In genomic region chr2:47422560-47422959, GRCh38 we compare ENCODE assay signal across 18 cellular contexts. TPM values are rescaled to one million over a fixed set of nuclear protein-coding genes. Genes with fewer than 3 reads are reported as not detected.
A peak's percentile ranks its signal among the peaks of the same experiment; 100 is the strongest.
DNase-seq lines count a peak whose midpoint lies in the region; ATAC-seq and TF ChIP-seq lines count a peak whose summit lies in the region.
"Had no signal": no experiment of that assay in that cellular context is flagged by ENCODE, and none has a peak within 500 bp of the region (broad histone marks: within the 10 kb centered on the region; RNA-seq: fewer than 3 reads in every experiment).

No MANE protein-coding gene starts in this region.

- intact Hi-C loops in OCI-LY7 (cut with micrococcal nuclease; ENCODE audit: unreplicated experiment) = no loop called here

- peaks cover 30% of the 10 kb centered on the region for H3K36me3 Mint-ChIP-seq in T-cell

- no peaks in the 10 kb centered on the region for H3K4me1 Mint-ChIP-seq in T-cell
- H3K4me1 Mint-ChIP-seq: mesothelial cell of epicardium had no signal

- 73% methylated on average over 2 of the region's 2 CpGs for WGBS in suprapubic skin

- no peaks in the 10 kb centered on the region for H3K9me2 ChIP-seq in OCI-LY7 (ENCODE audit: insufficient read depth, low read length)

- no peaks in the 10 kb centered on the region for H3K27me3 ChIP-seq in suprapubic skin
- H3K27me3 ChIP-seq: dorsolateral prefrontal cortex, neutrophil, right lobe of liver, tibial artery had no signal

- no peaks in the 10 kb centered on the region for H3K9me3 Mint-ChIP-seq in T-cell
- H3K9me3 Mint-ChIP-seq: mesothelial cell of epicardium had no signal

- no peak overlapping the region for H3K4me3 Mint-ChIP-seq in T-cell
- H3K4me3 Mint-ChIP-seq: mesothelial cell of epicardium had no signal

- H3K9me3 ChIP-seq in OCI-LY7 (ENCODE audit: low read length) = no peaks in the 10 kb centered on the region
- H3K9me3 ChIP-seq in suprapubic skin = no peaks in the 10 kb centered on the region
- H3K9me3 ChIP-seq: neutrophil, right lobe of liver, tibial artery had no signal

- no peaks in the 10 kb centered on the region for H3K79me2 ChIP-seq in OCI-LY7 (ENCODE audit: insufficient read depth, low read depth, low read length)

- DNase-seq in ACHN (peak; percentile 26), HT-29 (ENCODE audit: low spot score) (peak; percentile 64), amniotic epithelial cell (ENCODE audit: low read depth) (peak; percentile 13), fibroblast of villous mesenchyme (ENCODE audit: low read depth) (peak; percentile 19), OCI-LY7 (ENCODE audit: low spot score) (no peak), T-cell (no peak), suprapubic skin (ENCODE audit: low spot score in 2 of 2) (no peak)
- DNase-seq: activated CD8-positive, alpha-beta memory T cell treated with anti-CD3 and anti-CD28 coated beads for 24 hours; dorsolateral prefrontal cortex; NCI-H2171 treated with DMSO at 0.1 percent for 48 hours; right lobe of liver; stimulated activated CD4-positive, alpha-beta T cell treated with anti-CD3 and anti-CD28 coated beads, Interleukin-4, amount 100 ng/mL, for 4 hours; tibial artery; WERI-Rb-1 had no signal

- POLR2A ChIA-PET in OCI-LY7 (lab: Charles Lee) (interaction anchor here (0.6 to 2.2 kb wide), 7 partner anchors 9 to 1314 kb away, joined by 3 to 9 read pairs (median 4); partner anchors contain the start of gene MSH2), T-cell (lab: Charles Lee) (interaction anchor here (0.6 kb wide), 2 partner anchors 16 to 1935 kb away, joined by 3 to 4 read pairs; no protein-coding TSS in a partner anchor)

- H3K4me2 ChIP-seq in OCI-LY7 (ENCODE audit: low read length) = no peak overlapping the region

- H3K27me3 Mint-ChIP-seq in T-cell = no peaks in the 10 kb centered on the region

- H4K20me1 ChIP-seq in OCI-LY7 (ENCODE audit: insufficient read depth, low read length) = no peaks in the 10 kb centered on the region

- H3K4me1 ChIP-seq in OCI-LY7 (ENCODE audit: insufficient read depth, low read length, poor library complexity, severe bottlenecking) (no peaks in the 10 kb centered on the region), suprapubic skin (no peaks in the 10 kb centered on the region)
- H3K4me1 ChIP-seq: right lobe of liver, tibial artery had no signal

- TF ChIP-seq CTCF in fibroblast of villous mesenchyme (IDR thresholded peaks at IDR 0.05; ENCODE audit: insufficient read depth, low read depth, low read length) (no peak), OCI-LY7 (conservative IDR thresholded peaks at IDR 0.05; ENCODE audit: low read length) (no peak), suprapubic skin (IDR thresholded peaks at IDR 0.05) (no peak)

- no peak for TF ChIP-seq EP300 in suprapubic skin (IDR thresholded peaks at IDR 0.05)

- TF ChIP-seq POLR2A in suprapubic skin (IDR thresholded peaks at IDR 0.05) = no peak

- no peak overlapping the region for H2AFZ ChIP-seq in OCI-LY7 (ENCODE audit: low read length)

- in situ Hi-C loops in ACHN (cut with HindIII; ENCODE audit: low pct_ligation_motif_present, low pct_unique_long_range_greater_than_20kb, low sequenced_read_pairs) = no loop called here

- ATAC-seq in GM19351 (IDR thresholded peaks at IDR 0.05; ENCODE audit: unreplicated experiment) (no peak), T-cell (replicated peaks in 1 of 4) (no peak)
- ATAC-seq: HepG2, right lobe of liver had no signal

- no TSS peak for BruUV-seq in OCI-LY7 (replicated peaks; lab: Mats Ljungman, UMichigan)

- peaks cover 94% of the 10 kb centered on the region for H3K36me3 ChIP-seq in OCI-LY7 (ENCODE audit: insufficient read depth, low read length)
- peaks cover 20% of the 10 kb centered on the region for H3K36me3 ChIP-seq in suprapubic skin
- H3K36me3 ChIP-seq: right lobe of liver had no signal

- CTCF ChIA-PET in OCI-LY7 (lab: Charles Lee; ENCODE audit: unreplicated experiment) = no interaction called here
- CTCF ChIA-PET in T-cell (lab: Charles Lee) = interaction anchor here (0.6 to 0.7 kb wide), 3 partner anchors 35 to 686 kb away, joined by 3 to 5 read pairs (median 3); no protein-coding TSS in a partner anchor

- H3K27ac Mint-ChIP-seq in T-cell = no peak overlapping the region

- H3K4me3 ChIP-seq in fibroblast of villous mesenchyme (ENCODE audit: low read depth, low read length) = no peak overlapping the region
- no peak overlapping the region for H3K4me3 ChIP-seq in OCI-LY7 (ENCODE audit: low read depth, low read length, poor library complexity, severe bottlenecking)
- no peak overlapping the region for H3K4me3 ChIP-seq in suprapubic skin
- H3K4me3 ChIP-seq: dorsolateral prefrontal cortex, right lobe of liver, tibial artery had no signal

- H3K27ac ChIP-seq in OCI-LY7 (ENCODE audit: low read depth, low read length, poor library complexity, severe bottlenecking) (no peak overlapping the region), suprapubic skin (no peak overlapping the region)
- H3K27ac ChIP-seq: dorsolateral prefrontal cortex, neutrophil, right lobe of liver, tibial artery, WERI-Rb-1 had no signal

RNA-seq across cellular contexts. Expression of gene MSH2, which starts 19.6 kb away (rescaled TPM):
- 36.4 and 38.2 TPM in 2 replicates for total RNA-seq in HT-29 (2014; rRNA removed; shearing (Covaris generic))
- 17.1 and 22.9 TPM in 2 replicates for total RNA-seq in fibroblast of villous mesenchyme
- 96.8 and 107 TPM in 2 replicates for total RNA-seq in OCI-LY7 (2014; rRNA removed; shearing (Covaris generic))
- total RNA-seq in OCI-LY7 (2022) = 94.8 and 97.8 TPM in 2 replicates
- total RNA-seq in T-cell = 10 to 100 TPM; 16.6 to 29.1 (median 23.2) TPM
- total RNA-seq in suprapubic skin = 10 to 100 TPM; 11.8 to 18.1 (median 13.8) TPM

RNA-seq across cellular contexts. Expression of gene EPCAM, which starts 53.4 kb away (rescaled TPM):
- total RNA-seq in HT-29 (2014; rRNA removed; shearing (Covaris generic)) = 231 and 241 TPM in 2 replicates
- total RNA-seq in fibroblast of villous mesenchyme (under 0.01 and 1.3 TPM in 2 replicates), OCI-LY7 (2022) (not detected in 2 replicates), T-cell (1 to 10 TPM in 2 of 5 donors, under 1 TPM in 1, not detected in 2; 0.39 to 1.7 (median 1.6) TPM), suprapubic skin (10 to 100 TPM in 2 of 4 donors, 1 to 10 TPM in 2; 2.5 to 23.3 (median 12.5) TPM)
- total RNA-seq in OCI-LY7 (2014; rRNA removed; shearing (Covaris generic)) = not detected in 2 replicates

Comparison
In these comparisons a context has a peak if more than half of its experiments do, and no peak if none do; other contexts are left out.
1. DNase-seq: peak in ACHN (single experiment), HT-29 (single experiment), amniotic epithelial cell (single experiment) and fibroblast of villous mesenchyme (single experiment); none in OCI-LY7 (single experiment), T-cell (0 of 34) and suprapubic skin (0 of 2).